ENCODE assay signal across 8 cellular contexts in genomic region chr10:125719173-125720001, GRCh38. TPM values are rescaled to one million over a fixed set of nuclear protein-coding genes. Genes with fewer than 3 reads are reported as not detected.
DNase-seq lines count a peak whose midpoint lies in the region; ATAC-seq, FAIRE-seq and TF ChIP-seq lines count a peak whose summit lies in the region.

TSS of gene EDRF1 (plus strand) at chr10:125719709. CDS start at chr10:125719808, 99 bp downstream.

- peaks cover 20% of the 10 kb centered on the region for H3K4me1 ChIP-seq in body of pancreas
- H3K4me1 ChIP-seq in sigmoid colon: peaks cover 0 to 21% (median 17%) of the 10 kb centered on the region in 4 donors

- no peak for TF ChIP-seq EP300 in sigmoid colon (IDR thresholded peaks at IDR 0.05)

- DNase-seq in NCI-H2107 treated with DMSO at 0.1 percent for 48 hours (lab: John Stamatoyannopoulos, UW; ENCODE audit: unreplicated experiment) (peak; percentile 91), body of pancreas (peak; percentile 99 to 100 (median 99)), iPS DF 4.7 (ENCODE audit: extremely low read depth, low spot score) (peak; percentile 95), sigmoid colon (peak; percentile 99)

- intact Hi-C loops in body of pancreas (cut with DNase I): no loop called here
- intact Hi-C loops in sigmoid colon (cut with DNase I): loop anchor here (2.0 to 10.0 kb wide), 4 partner anchors 103 to 917 kb away; partner anchors contain the start of genes ABRAXAS2, BCCIP, CTBP2 and UROS

- TF ChIP-seq POLR2A in body of pancreas (IDR thresholded peaks at IDR 0.05): peak; percentile 81 to 94 (median 92)
- peak; percentile 56 to 81 for TF ChIP-seq POLR2A in sigmoid colon (IDR thresholded peaks at IDR 0.05)

- ATAC-seq in GM18520 (IDR thresholded peaks at IDR 0.05; ENCODE audit: unreplicated experiment) (peak; percentile 86), HG03064 (IDR thresholded peaks at IDR 0.05; ENCODE audit: low read depth, unreplicated experiment) (peak; percentile 85), body of pancreas (peak; percentile 99)

- H3K27me3 ChIP-seq in body of pancreas (no peaks in the 10 kb centered on the region), sigmoid colon (no peaks in the 10 kb centered on the region)

- H3K9me3 ChIP-seq in body of pancreas (no peaks in the 10 kb centered on the region), sigmoid colon (no peaks in the 10 kb centered on the region)

- WGBS in body of pancreas, 2 donors: 0% methylated on average over 6 to 68 of the region's 72 CpGs
- WGBS in sigmoid colon, 2 donors: 0% methylated on average over 72 of the region's 72 CpGs

- peak within 1 kb of the TSS; percentile 55 to 93 for H3K4me3 ChIP-seq in body of pancreas
- H3K4me3 ChIP-seq in sigmoid colon: peak within 1 kb of the TSS; percentile 68 to 97 (median 84)

- peak within 1 kb of the TSS; percentile 86 for H3K27ac ChIP-seq in 22Rv1
- H3K27ac ChIP-seq in body of pancreas: peak within 1 kb of the TSS; percentile 69 to 92 (median 84)
- H3K27ac ChIP-seq in sigmoid colon: peak within 1 kb of the TSS; percentile 86 to 94 (median 89)

- TF ChIP-seq CTCF in 22Rv1 (IDR thresholded peaks at IDR 0.05) (no peak), body of pancreas (IDR thresholded peaks at IDR 0.05) (no peak), sigmoid colon (IDR thresholded peaks at IDR 0.05) (no peak)

- H3K36me3 ChIP-seq in body of pancreas (replicated peaks in 1 of 2; ENCODE audit: insufficient read depth in 1 of 2, low read depth in 2 of 2) (peaks cover 0 to 4% of the 10 kb centered on the region in 2 donors), sigmoid colon (peaks cover 0 to 30% (median 15%) of the 10 kb centered on the region in 4 donors)

- FAIRE-seq in TTC549 (lab: Jason Lieb, UNC): peak; percentile 91

RNA-seq across cellular contexts. Expression of gene EDRF1, which starts in this region (rescaled TPM):
- 10 to 100 TPM; 22.4 to 29.8 TPM for total RNA-seq in body of pancreas
- 10 to 100 TPM; 16.1 to 20.8 (median 18.4) TPM for total RNA-seq in sigmoid colon
- 10 to 100 TPM in 1 of 3 donors, 1 to 10 TPM in 2; 3.7 to 13.2 (median 5.4) TPM for polyA plus RNA-seq in sigmoid colon

Comparison
In these comparisons a context has a peak if more than half of its experiments do, and no peak if none do; other contexts are left out.
1. Peak in every context shown above with its lines: DNase-seq, ATAC-seq, H3K4me3 ChIP-seq and H3K27ac ChIP-seq.